8 cellular contexts compared by ENCODE assay signal in genomic region chr5:93578813-93579560, GRCh38. TPM values are rescaled to one million over a fixed set of nuclear protein-coding genes. Genes with fewer than 3 reads are reported as not detected.
DNase-seq lines count a peak whose midpoint lies in the region; ATAC-seq and TF ChIP-seq lines count a peak whose summit lies in the region.

No MANE protein-coding gene starts in this region.

- peak overlapping the region; percentile 96 for H3K27ac ChIP-seq in IMR-90 (ENCODE audit: insufficient read depth, low read length)

- H3K56ac ChIP-seq in IMR-90 (ENCODE audit: extremely low read depth, insufficient read depth, low read length): peak overlapping the region; percentile 91

- peak overlapping the region; percentile 97 for H2BK15ac ChIP-seq in IMR-90 (ENCODE audit: low read depth, low read length)

- H2AK5ac ChIP-seq in IMR-90 (ENCODE audit: low read depth, low read length): peak overlapping the region; percentile 90

- peak overlapping the region; percentile 98 for H4K91ac ChIP-seq in IMR-90 (ENCODE audit: insufficient read depth, low read depth, low read length)

- no peaks in the 10 kb centered on the region for H3K9me3 ChIP-seq in IMR-90 (ENCODE audit: control insufficient read depth, insufficient read depth, low read length)

- 0% methylated on average over 8 of the region's 35 CpGs; no CpG with 5 or more reads in 1 of the 2 experiments for whole genome bisulfite sequencing in IMR-90 (ENCODE audit: extremely low coverage in 2 of 2, insufficient read length in 1 of 2), 2 experiments

- peak; percentile 13; the same call in 1 of the 2 replicates for TF ChIP-seq RAD21 in IMR-90 (IDR thresholded peaks at IDR 0.05; ENCODE audit: low read length)

- TF ChIP-seq POLR2A in IMR-90 (IDR thresholded peaks at IDR 0.05; ENCODE audit: low read depth, low read length): peak; percentile 18; the same call in 1 of the 2 replicates

- no peaks in the 10 kb centered on the region for H3K9me1 ChIP-seq in IMR-90 (ENCODE audit: insufficient read depth, low read length)

- no peaks in the 10 kb centered on the region for H3K27me3 ChIP-seq in IMR-90 (ENCODE audit: control insufficient read depth, insufficient read depth, low read length)

- peaks cover 18 to 19% of the 10 kb centered on the region in 2 donors for H3K4me1 Mint-ChIP-seq in natural killer cell treated with Interleukin-12 subunit alpha and Interleukin-12 subunit beta and Interleukin-15 and Interleukin-18, amount 100 ng/mL, for 72 hours (ENCODE audit: low read depth in 2 of 2)

- H3K36me3 Mint-ChIP-seq in natural killer cell treated with Interleukin-12 subunit alpha and Interleukin-12 subunit beta and Interleukin-15 and Interleukin-18, amount 100 ng/mL, for 72 hours: no peaks in the 10 kb centered on the region

- H3K36me3 ChIP-seq in IMR-90 (ENCODE audit: control insufficient read depth, insufficient read depth, low read length): no peaks in the 10 kb centered on the region

- intact Hi-C loops in IMR-90 (cut with micrococcal nuclease): loop anchor here (1.0 to 5.0 kb wide), 4 partner anchors 220 to 742 kb away; no protein-coding TSS in a partner anchor

- dilution Hi-C loops in IMR-90 (cut with HindIII; ENCODE audit: low sequenced_read_pairs, unreplicated experiment): no loop called here

- peak overlapping the region; percentile 86 for H2AFZ ChIP-seq in IMR-90 (replicated peaks; ENCODE audit: low read length, poor library complexity)

- H3K4me3 ChIP-seq in IMR-90 (ENCODE audit: insufficient read depth, low read depth, low read length) (peak overlapping the region; percentile 81), epithelial cell of proximal tubule (ENCODE audit: low read depth, low read length) (peak overlapping the region; percentile 70)

- TF ChIP-seq CTCF in AG09319 (IDR thresholded peaks at IDR 0.05; ENCODE audit: low read depth, low read length) (peak; percentile 21), IMR-90 (conservative IDR thresholded peaks at IDR 0.05; ENCODE audit: low read depth, low read length) (no peak), epithelial cell of proximal tubule (conservative IDR thresholded peaks at IDR 0.05; ENCODE audit: low read depth, low read length) (no peak)

- no TSS peak for BruUV-seq in IMR-90 (replicated peaks; lab: Mats Ljungman, UMichigan)

- peak overlapping the region; percentile 95 to 100 for H4K8ac ChIP-seq in IMR-90 (ENCODE audit: low read depth in 2 of 2, low read length in 2 of 2)

- POLR2A ChIA-PET in IMR-90 (lab: Charles Lee; ENCODE audit: unreplicated experiment): interaction anchor here (0.7 to 1.1 kb wide), 2 partner anchors 445 to 561 kb away, joined by 3 to 5 read pairs; no protein-coding TSS in a partner anchor

- peak overlapping the region; percentile 95 for H4K5ac ChIP-seq in IMR-90 (ENCODE audit: low read depth, low read length)

- H3K14ac ChIP-seq in IMR-90 (replicated peaks; ENCODE audit: low read depth, low read length): peak overlapping the region; percentile 90

- peak overlapping the region; percentile 98 for H2BK5ac ChIP-seq in IMR-90 (ENCODE audit: low read depth, low read length, poor library complexity, severe bottlenecking)

- peaks cover 14 to 45% of the 10 kb centered on the region in 2 experiments for H3K79me1 ChIP-seq in IMR-90 (ENCODE audit: low read depth in 1 of 2, low read length in 2 of 2)

- CTCF ChIA-PET in IMR-90 (lab: Yijun Ruan, JAX): interaction anchor here (0.5 to 1.3 kb wide), 5 partner anchors 8 to 1570 kb away, joined by 3 to 4 read pairs (median 3); no protein-coding TSS in a partner anchor

- H3K4ac ChIP-seq in IMR-90 (ENCODE audit: low read depth, low read length): peak overlapping the region; percentile 98

- H3K9ac ChIP-seq in IMR-90 (ENCODE audit: low read depth, low read length): peak overlapping the region; percentile 93

- no peaks in the 10 kb centered on the region for H3K9me3 Mint-ChIP-seq in natural killer cell treated with Interleukin-12 subunit alpha and Interleukin-12 subunit beta and Interleukin-15 and Interleukin-18, amount 100 ng/mL, for 72 hours

- ATAC-seq in IMR-90 (ENCODE audit: low read depth): peak; percentile 13
- peak; percentile 8 for ATAC-seq in natural killer cell treated with Interleukin-12 subunit alpha and Interleukin-12 subunit beta and Interleukin-15 and Interleukin-18, amount 100 ng/mL, for 72 hours
- no peak for ATAC-seq in GM18870 (IDR thresholded peaks at IDR 0.05; ENCODE audit: unreplicated experiment)

- H4K20me1 ChIP-seq in IMR-90 (ENCODE audit: insufficient read depth, low read length): no peaks in the 10 kb centered on the region

- no peak for DNase-seq in AG09319 (ENCODE audit: extremely low read depth, low read depth)
- DNase-seq in IMR-90: peak; percentile 72
- DNase-seq in epithelial cell of proximal tubule (ENCODE audit: low read depth): no peak
- no peak for DNase-seq in natural killer cell treated with Interleukin-12 subunit alpha and Interleukin-12 subunit beta and Interleukin-15 and Interleukin-18, amount 100 ng/mL, for 72 hours (ENCODE audit: low spot score)
- DNase-seq in COLO668 (lab: John Stamatoyannopoulos, UW; ENCODE audit: unreplicated experiment): no peak
- DNase-seq in effector CD8-positive, alpha-beta T cell (lab: John Stamatoyannopoulos, UW): no peak
- DNase-seq in D341Med (ENCODE audit: low spot score): no peak

- in situ Hi-C loops in IMR-90 (cut with MboI; ENCODE audit: low sequenced_read_pairs): loop anchor here (10.0 to 25.0 kb wide), 5 partner anchors 494 to 1267 kb away; no protein-coding TSS in a partner anchor

- peaks cover 10% of the 10 kb centered on the region for H3K4me1 ChIP-seq in IMR-90 (ENCODE audit: control insufficient read depth, insufficient read depth, low read length)

- peak overlapping the region; percentile 89 for H3K4me2 ChIP-seq in IMR-90 (ENCODE audit: low read depth, low read length)

- peak overlapping the region; percentile 86 for H2BK20ac ChIP-seq in IMR-90 (ENCODE audit: low read depth, low read length)

- peak overlapping the region; percentile 98 for H2AK9ac ChIP-seq in IMR-90 (replicated peaks; ENCODE audit: low read depth, low read length, poor library complexity)

- peak overlapping the region; percentile 35 for H3K4me3 Mint-ChIP-seq in natural killer cell treated with Interleukin-12 subunit alpha and Interleukin-12 subunit beta and Interleukin-15 and Interleukin-18, amount 100 ng/mL, for 72 hours

- H3K27me3 Mint-ChIP-seq in natural killer cell treated with Interleukin-12 subunit alpha and Interleukin-12 subunit beta and Interleukin-15 and Interleukin-18, amount 100 ng/mL, for 72 hours: peaks cover 44 to 57% of the 10 kb centered on the region in 2 donors

- peak overlapping the region; percentile 98 for H3K23ac ChIP-seq in IMR-90 (ENCODE audit: low read depth, low read length)

- peak overlapping the region; percentile 95 for H3K18ac ChIP-seq in IMR-90 (ENCODE audit: low read depth, low read length)

- H2BK120ac ChIP-seq in IMR-90 (ENCODE audit: low read depth, low read length): peak overlapping the region; percentile 98

- H3K27ac Mint-ChIP-seq in natural killer cell treated with Interleukin-12 subunit alpha and Interleukin-12 subunit beta and Interleukin-15 and Interleukin-18, amount 100 ng/mL, for 72 hours: no peak overlapping the region

TF ChIP-seq in IMR-90, 13 proteins besides CTCF, POLR2A, EP300 and RAD21:
- TF ChIP-seq FOS (IDR thresholded peaks at IDR 0.05; ENCODE audit: low read depth, low read length): no peak
- TF ChIP-seq MAZ (IDR thresholded peaks at IDR 0.05; ENCODE audit: borderline replicate concordance, low read depth, low read length): peak; percentile 73; the same call in 1 of the 2 replicates

RNA-seq across cellular contexts. Expression of gene NR2F1-AS1, which starts 2.0 kb away (rescaled TPM):
- 12.5 and 17.8 TPM in 2 replicates for total RNA-seq in IMR-90 (2012; rRNA removed)
- polyA plus RNA-seq in IMR-90 (2012; rRNA removed): 12.1 and 12.8 TPM in 2 replicates
- polyA plus RNA-seq in IMR-90 (2012; cell fraction: cytosol; rRNA removed): 3.6 and 4.5 TPM in 2 replicates
- polyA plus RNA-seq in IMR-90 (2012; cell fraction: nucleus; rRNA removed; ENCODE audit: low replicate concordance): 7.6 and 30.6 TPM in 2 replicates
- 1.2 and 1.6 TPM in 2 replicates for total RNA-seq in epithelial cell of proximal tubule
- total RNA-seq in natural killer cell treated with Interleukin-12 subunit alpha and Interleukin-12 subunit beta and Interleukin-15 and Interleukin-18, amount 100 ng/mL, for 72 hours: not detected

RNA-seq across cellular contexts. Expression of gene NR2F1, which starts 4.0 kb away (rescaled TPM):
- total RNA-seq in IMR-90 (2012; rRNA removed) (18.1 and 19.0 TPM in 2 replicates), epithelial cell of proximal tubule (12.6 and 14.8 TPM in 2 replicates)
- polyA plus RNA-seq in IMR-90 (2012; rRNA removed): 160 and 175 TPM in 2 replicates
- polyA plus RNA-seq in IMR-90 (2012; cell fraction: cytosol; rRNA removed): 80.6 and 211 TPM in 2 replicates
- polyA plus RNA-seq in IMR-90 (2012; cell fraction: nucleus; rRNA removed; ENCODE audit: low replicate concordance): 153 and 546 TPM in 2 replicates
- not detected for total RNA-seq in natural killer cell treated with Interleukin-12 subunit alpha and Interleukin-12 subunit beta and Interleukin-15 and Interleukin-18, amount 100 ng/mL, for 72 hours

Comparison
In these comparisons a context has a peak if more than half of its experiments do, and no peak if none do; other contexts are left out.
1. RNA of gene NR2F1, which starts 4.0 kb away (total RNA-seq): 18.1 to 19.0 TPM in IMR-90 and 12.6 to 14.8 TPM in epithelial cell of proximal tubule; not detected in natural killer cell treated with Interleukin-12 subunit alpha and Interleukin-12 subunit beta and Interleukin-15 and Interleukin-18, amount 100 ng/mL, for 72 hours; every median in the first group is over 10 times any median in the second.